Comparison of ENCODE assay signal across 23 cellular contexts in genomic region chr18:50861617-50862016, GRCh38. TPM values are rescaled to one million over a fixed set of nuclear protein-coding genes. Genes with fewer than 3 reads are reported as not detected.
DNase-seq lines count a peak whose midpoint lies in the region; ATAC-seq and TF ChIP-seq lines count a peak whose summit lies in the region.
"Had no signal": no experiment of that assay in that cellular context is flagged by ENCODE, and none has a peak within 500 bp of the region (broad histone marks: within the 10 kb centered on the region; RNA-seq: fewer than 3 reads in every experiment).

No MANE protein-coding gene starts in this region.

- whole genome bisulfite sequencing in adrenal gland, 4 donors: 81 to 94% (median 90%) methylated on average over 1 of the region's 1 CpG

- H3K4me3 Mint-ChIP-seq in stimulated activated naive CD8-positive, alpha-beta T cell treated with anti-CD3 and anti-CD28 coated beads, Interleukin-15, amount 100 ng/mL, for 72 hours: no peak overlapping the region
- H3K4me3 Mint-ChIP-seq: CD4-positive, CD25-positive, alpha-beta regulatory T cell had no signal

- H3K4me1 ChIP-seq in adrenal gland (replicated peaks in 1 of 2) (peaks cover 0 to 4% of the 10 kb centered on the region in 2 donors), lower lobe of right lung (peaks cover 5% of the 10 kb centered on the region)

- no peaks in the 10 kb centered on the region for H3K4me1 Mint-ChIP-seq in stimulated activated naive CD8-positive, alpha-beta T cell treated with anti-CD3 and anti-CD28 coated beads, Interleukin-15, amount 100 ng/mL, for 72 hours
- H3K4me1 Mint-ChIP-seq: CD4-positive, CD25-positive, alpha-beta regulatory T cell had no signal

- intact Hi-C loops in Right ventricle myocardium inferior (cut with DNase I): no loop called here
- intact Hi-C loops in cardiac septum (cut with DNase I): no loop called here
- intact Hi-C loops in adrenal gland (cut with DNase I): no loop called here
- intact Hi-C loops in lower lobe of right lung (cut with DNase I): no loop called here

- DNase-seq in Right ventricle myocardium inferior (ENCODE audit: missing footprints) (no peak), cardiac septum (ENCODE audit: low spot score) (no peak), adrenal gland (no peak), lower lobe of right lung (no peak), NCI-H82 (lab: John Stamatoyannopoulos, UW) (no peak)
- no peak for DNase-seq in stimulated activated naive CD8-positive, alpha-beta T cell treated with anti-CD3 and anti-CD28 coated beads, Interleukin-15, amount 100 ng/mL, for 72 hours
- DNase-seq: CD4-positive, CD25-positive, alpha-beta regulatory T cell; DMS153; DND-41; NCI-H1048; NCI-H1417; NCI-H1694; NCI-H2029 treated with DMSO at 0.1 percent for 48 hours; NCI-H2171; NCI-H226; NCI-H510A; NK-92 treated with Interleukin-12 subunit alpha and Interleukin-12 subunit beta, amount 100 ng/mL, for 24 hours had no signal

- H3K9me3 ChIP-seq in adrenal gland (replicated peaks in 1 of 3) (no peaks in the 10 kb centered on the region), lower lobe of right lung (no peaks in the 10 kb centered on the region)

- TF ChIP-seq CTCF in adrenal gland (IDR thresholded peaks at IDR 0.05) (no peak), lower lobe of right lung (IDR thresholded peaks at IDR 0.05) (no peak)

- H3K27me3 Mint-ChIP-seq in stimulated activated naive CD8-positive, alpha-beta T cell treated with anti-CD3 and anti-CD28 coated beads, Interleukin-15, amount 100 ng/mL, for 72 hours: no peaks in the 10 kb centered on the region

- no peak overlapping the region for H3K27ac Mint-ChIP-seq in stimulated activated naive CD8-positive, alpha-beta T cell treated with anti-CD3 and anti-CD28 coated beads, Interleukin-15, amount 100 ng/mL, for 72 hours
- H3K27ac Mint-ChIP-seq: CD4-positive, CD25-positive, alpha-beta regulatory T cell had no signal

- H3K9me3 Mint-ChIP-seq in stimulated activated naive CD8-positive, alpha-beta T cell treated with anti-CD3 and anti-CD28 coated beads, Interleukin-15, amount 100 ng/mL, for 72 hours: no peaks in the 10 kb centered on the region

- H3K27ac ChIP-seq in adrenal gland (peak overlapping the region in 3 of 5 donors; percentile 10 to 56 (median 42)), lower lobe of right lung (peak overlapping the region; percentile 53)
- H3K27ac ChIP-seq: RWPE1, SK-N-MC had no signal

- no peaks in the 10 kb centered on the region for H3K27me3 ChIP-seq in adrenal gland
- no peaks in the 10 kb centered on the region for H3K27me3 ChIP-seq in lower lobe of right lung (ENCODE audit: low read depth)

- ATAC-seq in Right ventricle myocardium inferior: peak; percentile 58
- ATAC-seq in lower lobe of right lung: no peak
- ATAC-seq in HG02973 (IDR thresholded peaks at IDR 0.05; ENCODE audit: unreplicated experiment): no peak
- no peak for ATAC-seq in stimulated activated naive CD8-positive, alpha-beta T cell treated with anti-CD3 and anti-CD28 coated beads, Interleukin-15, amount 100 ng/mL, for 72 hours
- ATAC-seq: Panc1 had no signal

- TF ChIP-seq POLR2A in adrenal gland (IDR thresholded peaks at IDR 0.05): no peak

- H3K4me3 ChIP-seq in adrenal gland (no peak overlapping the region), lower lobe of right lung (no peak overlapping the region)
- H3K4me3 ChIP-seq: SK-N-MC had no signal

- H3K36me3 ChIP-seq in adrenal gland (replicated peaks in 1 of 2) (no peaks in the 10 kb centered on the region), lower lobe of right lung (no peaks in the 10 kb centered on the region)

RNA-seq across cellular contexts. Expression of gene ME2, which starts 17.3 kb away (rescaled TPM):
- 88.2 TPM for total RNA-seq in Right ventricle myocardium inferior
- 63.8 TPM for total RNA-seq in cardiac septum
- 10 to 100 TPM; 34.8 to 81.4 (median 60.4) TPM for total RNA-seq in adrenal gland
- 100 to 1,000 TPM in 1 of 3 donors, 10 to 100 TPM in 2; 17.9 to 133 (median 20.4) TPM for polyA plus RNA-seq in adrenal gland
- total RNA-seq in lower lobe of right lung: 42.4 TPM

RNA-seq across cellular contexts. Expression of gene MRO, which starts 41.8 kb away (rescaled TPM):
- total RNA-seq in Right ventricle myocardium inferior (4.6 TPM), cardiac septum (1.4 TPM), adrenal gland (1 to 10 TPM; 1.6 to 9.4 (median 3.9) TPM), lower lobe of right lung (0.44 TPM)
- 1 to 10 TPM in 2 of 3 donors, under 1 TPM in 1; 0.67 to 5.0 (median 2.3) TPM for polyA plus RNA-seq in adrenal gland
- total RNA-seq: CD4-positive, CD25-positive, alpha-beta regulatory T cell; HT-29 had no signal
- polyA plus RNA-seq: BJ; CD4-positive, CD25-positive, alpha-beta regulatory T cell had no signal
